Comparison of ENCODE assay signal across 22 cellular contexts in the genomic region with DNA sequence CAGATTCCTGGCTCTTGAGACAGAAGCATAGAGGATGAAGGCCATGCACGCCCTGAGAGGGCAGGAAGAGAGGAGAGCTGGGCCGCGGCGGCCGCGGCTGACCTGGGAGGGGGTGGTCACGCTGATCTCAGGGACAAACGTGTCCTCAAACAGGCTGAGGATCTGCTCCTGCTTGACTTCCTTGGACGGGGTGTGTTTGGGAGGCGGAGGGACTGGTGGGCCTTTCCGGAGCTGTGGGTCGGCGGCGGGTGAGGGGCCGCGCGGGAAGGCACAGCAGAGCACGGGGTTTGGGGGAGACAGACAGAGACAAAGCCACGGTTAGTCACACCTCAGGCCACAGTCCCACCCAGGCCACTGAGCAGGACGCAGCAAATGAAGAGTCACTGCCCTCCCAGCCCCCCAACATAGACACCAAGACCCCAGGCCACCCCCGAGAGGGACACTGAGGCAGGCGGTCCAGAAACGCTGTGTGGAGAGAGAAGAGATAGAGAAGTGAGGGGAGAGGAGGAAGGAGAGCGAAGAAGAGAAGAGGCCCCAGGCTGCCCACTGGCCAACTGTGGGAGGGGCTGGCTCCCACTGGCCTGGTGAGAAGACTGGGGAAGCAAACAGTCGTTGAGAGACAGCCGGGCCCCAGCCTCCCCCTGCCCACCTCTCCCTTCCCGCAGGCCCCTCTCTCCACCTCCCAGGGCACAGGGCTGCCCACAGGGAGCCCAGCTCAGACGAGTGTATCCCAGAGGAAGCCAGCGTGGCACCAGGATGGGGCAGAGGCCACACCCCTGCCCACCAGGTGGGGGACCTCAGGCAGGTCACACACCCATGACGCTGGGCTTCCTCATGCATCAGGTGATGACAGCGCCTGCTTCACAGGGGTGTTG. TPM values are rescaled to one million over a fixed set of nuclear protein-coding genes. Genes with fewer than 3 reads are reported as not detected.
DNase-seq lines count a peak whose midpoint lies in the region; TF ChIP-seq lines count a peak whose summit lies in the region.
"Had no signal": no experiment of that assay in that cellular context is flagged by ENCODE, and none has a peak within 500 bp of the region (broad histone marks: within the 10 kb centered on the region; RNA-seq: fewer than 3 reads in every experiment).

No MANE protein-coding gene starts in this region.

- CTCF ChIA-PET in HEK293 (lab: Yijun Ruan, JAX) = interaction anchor here (0.6 kb wide), 1 partner anchor 10 kb away, joined by 5 read pairs; no protein-coding TSS in a partner anchor

- TF ChIP-seq CTCF in HEK293 (tag by site-specific recombination; IDR thresholded peaks at IDR 0.05) = no peak
- no peak for TF ChIP-seq CTCF in progenitor cell of endocrine pancreas (IDR thresholded peaks at IDR 0.05; ENCODE audit: unreplicated experiment)
- no peak for TF ChIP-seq CTCF in HFFc6 (IDR thresholded peaks at IDR 0.05)

- H3K27me3 ChIP-seq in layer of hippocampus (ENCODE audit: control insufficient read depth, insufficient read depth, low read length) = no peaks in the 10 kb centered on the region

- no peak overlapping the region for H3K4me3 Mint-ChIP-seq in T-helper 1 cell treated with Interleukin-12 subunit alpha and Interleukin-12 subunit beta and Interleukin-4 antibody, amounts not matched to agents 30 μg/mL and 1 μg/mL, for 36 hours
- H3K4me3 Mint-ChIP-seq in progenitor cell of endocrine pancreas (ENCODE audit: low read depth) (no peak overlapping the region), HFFc6 (no peak overlapping the region)
- H3K4me3 Mint-ChIP-seq: H9, IgD-negative memory B cell had no signal

- H3K27me3 Mint-ChIP-seq in T-helper 1 cell treated with Interleukin-12 subunit alpha and Interleukin-12 subunit beta and Interleukin-4 antibody, amounts not matched to agents 30 μg/mL and 1 μg/mL, for 36 hours (ENCODE audit: low read depth) = no peaks in the 10 kb centered on the region
- H3K27me3 Mint-ChIP-seq in progenitor cell of endocrine pancreas (no peaks in the 10 kb centered on the region), HFFc6 (ENCODE audit: insufficient read depth) (peaks cover 7% of the 10 kb centered on the region)
- H3K27me3 Mint-ChIP-seq: IgD-negative memory B cell had no signal

- DNase-seq in T-helper 1 cell = no peak
- DNase-seq in progenitor cell of endocrine pancreas (ENCODE audit: low spot score, unreplicated experiment) = no peak
- no peak for DNase-seq in activated CD4-positive, CD25-positive, alpha-beta regulatory T cell (lab: John Stamatoyannopoulos, UW)
- no peak for DNase-seq in activated T-cell treated with anti-CD3 and anti-CD28 coated beads, Interleukin-2, amount 50 U/mL, for 48 hours
- no peak for DNase-seq in HFFc6
- DNase-seq: AML-193, DND-41, H9, Karpas-422, NCI-H1436, NCI-H1930, NCI-H226, NCI-H524, NCI-H82, PC-9 had no signal

- H3K9me3 Mint-ChIP-seq in T-helper 1 cell treated with Interleukin-12 subunit alpha and Interleukin-12 subunit beta and Interleukin-4 antibody, amounts not matched to agents 30 μg/mL and 1 μg/mL, for 36 hours = no peaks in the 10 kb centered on the region
- H3K9me3 Mint-ChIP-seq in progenitor cell of endocrine pancreas (ENCODE audit: low read depth) (no peaks in the 10 kb centered on the region), HFFc6 (no peaks in the 10 kb centered on the region)
- H3K9me3 Mint-ChIP-seq: H9, IgD-negative memory B cell had no signal

- H3K4me3 ChIP-seq in HEK293 (ENCODE audit: low read depth, low read length) = no peak overlapping the region
- H3K4me3 ChIP-seq: PC-9 had no signal

- peak overlapping the region; percentile 49 for H3K27ac Mint-ChIP-seq in T-helper 1 cell treated with Interleukin-12 subunit alpha and Interleukin-12 subunit beta and Interleukin-4 antibody, amounts not matched to agents 30 μg/mL and 1 μg/mL, for 36 hours
- peak overlapping the region; percentile 23 for H3K27ac Mint-ChIP-seq in progenitor cell of endocrine pancreas
- no peak overlapping the region for H3K27ac Mint-ChIP-seq in HFFc6

- peaks cover 8% of the 10 kb centered on the region for H3K36me3 Mint-ChIP-seq in T-helper 1 cell treated with Interleukin-12 subunit alpha and Interleukin-12 subunit beta and Interleukin-4 antibody, amounts not matched to agents 30 μg/mL and 1 μg/mL, for 36 hours (ENCODE audit: low read depth)
- H3K36me3 Mint-ChIP-seq in progenitor cell of endocrine pancreas (ENCODE audit: insufficient read depth) (peaks cover 3% of the 10 kb centered on the region), HFFc6 (ENCODE audit: low read depth) (no peaks in the 10 kb centered on the region)

- no peaks in the 10 kb centered on the region for H3K9me3 ChIP-seq in HEK293 (ENCODE audit: control insufficient read depth, insufficient read depth, low read depth, low read length)

- no peak overlapping the region for H3K27ac ChIP-seq in HEK293 (ENCODE audit: extremely low read depth, low read depth, low read length)
- H3K27ac ChIP-seq in layer of hippocampus (ENCODE audit: low read depth, low read length) = peak overlapping the region; percentile 65
- H3K27ac ChIP-seq: 22Rv1, C4-2B, HL-60, PC-9 had no signal

- no peaks in the 10 kb centered on the region for H3K36me3 ChIP-seq in HEK293 (ENCODE audit: control insufficient read depth in 2 of 2, insufficient read depth in 1 of 2, low read length in 2 of 2)

- H3K4me1 Mint-ChIP-seq in T-helper 1 cell treated with Interleukin-12 subunit alpha and Interleukin-12 subunit beta and Interleukin-4 antibody, amounts not matched to agents 30 μg/mL and 1 μg/mL, for 36 hours (ENCODE audit: low read depth) = no peaks in the 10 kb centered on the region
- H3K4me1 Mint-ChIP-seq in progenitor cell of endocrine pancreas (ENCODE audit: low read depth) (peaks cover 1% of the 10 kb centered on the region), HFFc6 (ENCODE audit: low read depth) (peaks cover 6% of the 10 kb centered on the region; the same call in 1 of the 2 replicates)

- H3K4me1 ChIP-seq in HEK293 (ENCODE audit: control insufficient read depth, insufficient read depth, low read length) = no peaks in the 10 kb centered on the region

- POLR2A ChIA-PET in HEK293 (lab: Yijun Ruan, JAX) = no interaction called here

TF ChIP-seq in HEK293, 187 proteins besides CTCF, POLR2A, EP300 and RAD21:
- TF ChIP-seq EGR2 (tag by site-specific recombination; IDR thresholded peaks at IDR 0.05; ENCODE audit: low read depth) = 0 out of 2 replicates have a peak, but pooled peaks have one; percentile 5
- TF ChIP-seq ZNF239 (tag by site-specific recombination; IDR thresholded peaks at IDR 0.05) = no peak
- TF ChIP-seq ZIC2 (tag by site-specific recombination; IDR thresholded peaks at IDR 0.05) = peak; percentile 43

RNA-seq across cellular contexts. Expression of gene BIN1, which starts 49.3 kb away (rescaled TPM):
- total RNA-seq in progenitor cell of endocrine pancreas = 65.5 and 66.0 TPM in 2 replicates
- 10 to 100 TPM; 22.6 to 26.1 (median 23.5) TPM for total RNA-seq in HFFc6 (2021; fragmentation: NEBNext Ultra II Directional; extraction: Animal tissue kit (Norgen Biotek cat#: 25700))
